ENCODE assay signal across 15 cellular contexts in genomic region chr2:127439343-127439742, GRCh38. TPM values are rescaled to one million over a fixed set of nuclear protein-coding genes. Genes with fewer than 3 reads are reported as not detected.
A peak's percentile ranks its signal among the peaks of the same experiment; 100 is the strongest.
DNase-seq lines count a peak whose midpoint lies in the region; ATAC-seq and TF ChIP-seq lines count a peak whose summit lies in the region.
"Had no signal": no experiment of that assay in that cellular context is flagged by ENCODE, and none has a peak within 500 bp of the region (broad histone marks: within the 10 kb centered on the region; RNA-seq: fewer than 3 reads in every experiment).

No MANE protein-coding gene starts in this region.

- H3K9me3 ChIP-seq in lung (ENCODE audit: control insufficient read depth in 2 of 2, insufficient read depth in 1 of 2, low read length in 1 of 2) (peaks cover 0 to 7% of the 10 kb centered on the region in 2 donors), upper lobe of right lung (peaks cover 6% of the 10 kb centered on the region)
- H3K9me3 ChIP-seq: BE2C had no signal

- no peak overlapping the region for H3K4me3 ChIP-seq in GM23338
- H3K4me3 ChIP-seq in lung = no peak overlapping the region
- no peak overlapping the region for H3K4me3 ChIP-seq in upper lobe of right lung
- H3K4me3 ChIP-seq: GM23248 had no signal

- H3K27ac Mint-ChIP-seq in GM23338 (peak overlapping the region; percentile 25; the same call in 1 of the 2 replicates), immature natural killer cell (no peak overlapping the region)
- H3K27ac Mint-ChIP-seq: CD4-positive, alpha-beta memory T cell had no signal

- peaks cover 3% of the 10 kb centered on the region; the same call in 1 of the 3 replicates for H3K36me3 Mint-ChIP-seq in GM23338 (ENCODE audit: low read depth)
- peaks cover 0 to 6% (median 4%) of the 10 kb centered on the region in 3 donors for H3K36me3 Mint-ChIP-seq in immature natural killer cell

- no peaks in the 10 kb centered on the region for H3K27me3 ChIP-seq in GM23338 (ENCODE audit: insufficient read depth)
- no peaks in the 10 kb centered on the region for H3K27me3 ChIP-seq in lung (ENCODE audit: control insufficient read depth, insufficient read depth)
- no peaks in the 10 kb centered on the region for H3K27me3 ChIP-seq in upper lobe of right lung
- H3K27me3 ChIP-seq: BE2C had no signal

- 80 to 90% methylated on average over 5 of the region's 5 CpGs for WGBS in lung, 2 donors

- H3K36me3 ChIP-seq in GM23338 (ENCODE audit: insufficient read depth) (no peaks in the 10 kb centered on the region), lung (ENCODE audit: control insufficient read depth in 2 of 2, insufficient read depth in 2 of 2, low read length in 2 of 2) (no peaks in the 10 kb centered on the region), upper lobe of right lung (no peaks in the 10 kb centered on the region)
- H3K36me3 ChIP-seq: BE2C had no signal

- no peak overlapping the region for H3K4me2 ChIP-seq in GM23338

- no peaks in the 10 kb centered on the region for H3K9me2 ChIP-seq in GM23338 (ENCODE audit: insufficient read depth)

- H3K4me3 Mint-ChIP-seq in GM23338 = no peak overlapping the region
- no peak overlapping the region for H3K4me3 Mint-ChIP-seq in immature natural killer cell
- H3K4me3 Mint-ChIP-seq: CD4-positive, alpha-beta memory T cell had no signal

- H3K4me1 Mint-ChIP-seq in GM23338 (no peaks in the 10 kb centered on the region), immature natural killer cell (no peaks in the 10 kb centered on the region)
- H3K4me1 Mint-ChIP-seq: CD4-positive, alpha-beta memory T cell had no signal

- intact Hi-C loops in upper lobe of right lung (cut with DNase I) = no loop called here

- DNase-seq in GM23338 (ENCODE audit: low spot score) (no peak), left lobe of liver (ENCODE audit: low spot score) (peak; percentile 41), lung (ENCODE audit: low spot score) (peak; percentile 18), upper lobe of right lung (peak; percentile 54), GM10266 (ENCODE audit: extremely low spot score) (no peak), immature natural killer cell (no peak)
- DNase-seq: BE2C; CD4-positive, alpha-beta memory T cell; DMS153; DND-41; GDM1; GM23248; H7 had no signal

- no peaks in the 10 kb centered on the region for H3K4me1 ChIP-seq in GM23338 (ENCODE audit: insufficient read depth)
- H3K4me1 ChIP-seq in lung (ENCODE audit: control insufficient read depth in 2 of 2, insufficient read depth in 2 of 2, low read length in 2 of 2) = no peaks in the 10 kb centered on the region
- H3K4me1 ChIP-seq in upper lobe of right lung = no peaks in the 10 kb centered on the region
- H3K4me1 ChIP-seq: BE2C had no signal

- H3K27ac ChIP-seq in GM23338 (ENCODE audit: low read depth) = no peak overlapping the region
- H3K27ac ChIP-seq in lung (ENCODE audit: low read depth in 1 of 2, low read length in 1 of 2) = no peak overlapping the region
- H3K27ac ChIP-seq in upper lobe of right lung = no peak overlapping the region
- H3K27ac ChIP-seq: C4-2B, GM23248 had no signal

- peaks cover 18% of the 10 kb centered on the region for H3K9me3 Mint-ChIP-seq in GM23338
- peaks cover 0 to 11% (median 0%) of the 10 kb centered on the region in 6 donors for H3K9me3 Mint-ChIP-seq in immature natural killer cell

- no peak for ATAC-seq in GM23338
- no peak for ATAC-seq in left lobe of liver
- no peak for ATAC-seq in lung (ENCODE audit: insufficient read depth, low FRiP score)
- peak; percentile 22 for ATAC-seq in upper lobe of right lung
- no peak for ATAC-seq in GM18861 (IDR thresholded peaks at IDR 0.05; ENCODE audit: unreplicated experiment)

- H3K27me3 Mint-ChIP-seq in GM23338 (ENCODE audit: insufficient read depth, low read depth, poor library complexity) (peaks cover 3% of the 10 kb centered on the region), immature natural killer cell (ENCODE audit: low read depth in 3 of 3) (peaks cover 0 to 4% (median 2%) of the 10 kb centered on the region in 3 donors)
- H3K27me3 Mint-ChIP-seq: CD4-positive, alpha-beta memory T cell had no signal

- TF ChIP-seq CTCF in GM23338 (conservative IDR thresholded peaks at IDR 0.05; ENCODE audit: low read depth in 2 of 2) (no peak), lung (IDR thresholded peaks at IDR 0.05; ENCODE audit: control extremely low read depth, extremely low read depth) (no peak), upper lobe of right lung (IDR thresholded peaks at IDR 0.05) (no peak), GM10266 (IDR thresholded peaks at IDR 0.05; ENCODE audit: control insufficient read depth, insufficient read depth, low read depth, missing control alignments) (no peak)

- H4K20me1 ChIP-seq in GM23338 (replicated peaks; ENCODE audit: insufficient read depth) = no peaks in the 10 kb centered on the region

- no peaks in the 10 kb centered on the region for H3K79me2 ChIP-seq in GM23338 (replicated peaks; ENCODE audit: insufficient read depth)

- H3F3A ChIP-seq in GM23338 (replicated peaks; ENCODE audit: low read depth) = no peaks in the 10 kb centered on the region

- no peak overlapping the region for H2AFZ ChIP-seq in GM23338
- H2AFZ ChIP-seq: GM23248 had no signal

TF ChIP-seq in GM23338, 12 proteins besides CTCF, POLR2A, EP300 and RAD21:
- TF ChIP-seq ZNF114 (CRISPR knock-in tag; IDR thresholded peaks at IDR 0.05) (no peak), EZH2 (IDR thresholded peaks at IDR 0.05; ENCODE audit: low read depth, unreplicated experiment) (no peak), STAT1 (IDR thresholded peaks at IDR 0.05; ENCODE audit: unreplicated experiment) (no peak), POLR2AphosphoS5 (IDR thresholded peaks at IDR 0.05; ENCODE audit: low read depth) (no peak), EZH2phosphoT487 (IDR thresholded peaks at IDR 0.05; ENCODE audit: unreplicated experiment) (no peak), JUNB (IDR thresholded peaks at IDR 0.05; ENCODE audit: unreplicated experiment) (no peak), REST (IDR thresholded peaks at IDR 0.05; ENCODE audit: unreplicated experiment) (no peak), NANOG (IDR thresholded peaks at IDR 0.05; ENCODE audit: borderline replicate concordance) (no peak)

RNA-seq across cellular contexts. Expression of gene PROC, which starts 21.1 kb away (rescaled TPM):
- total RNA-seq in GM23338 (2014; rRNA removed; shearing (Covaris generic)) = 1.2 and 1.7 TPM in 2 replicates
- polyA plus RNA-seq in GM23338 (2016; fragmentation: Nextera tagmentation; extraction: Ambion mirVana) = 2.4 and 2.7 TPM in 2 replicates
- 479 TPM for total RNA-seq in left lobe of liver
- total RNA-seq in lung = under 1 TPM in 1 of 2 donors, not detected in 1; 0.37 TPM
- under 1 TPM; 0.10 to 0.22 TPM for polyA plus RNA-seq in lung
- total RNA-seq in upper lobe of right lung = not detected
- 1 to 10 TPM in 1 of 3 donors, under 1 TPM in 1, not detected in 1; 0.87 to 1.7 TPM for polyA plus RNA-seq in immature natural killer cell
- total RNA-seq: CD4-positive, alpha-beta memory T cell; GM23248 had no signal
- polyA plus RNA-seq: CD4-positive, alpha-beta memory T cell; GM23248 had no signal

RNA-seq across cellular contexts. Expression of gene MAP3K2, which starts 51.6 kb away (rescaled TPM):
- total RNA-seq in GM23338 (2014; rRNA removed; shearing (Covaris generic)) = 23.5 and 24.7 TPM in 2 replicates
- polyA plus RNA-seq in GM23338 (2016; fragmentation: Nextera tagmentation; extraction: Ambion mirVana) = 7.3 and 10.2 TPM in 2 replicates
- 48.9 TPM for total RNA-seq in left lobe of liver
- 10 to 100 TPM; 50.1 to 81.0 TPM for total RNA-seq in lung
- 10 to 100 TPM in 1 of 2 donors, 1 to 10 TPM in 1; 8.1 to 11.6 TPM for polyA plus RNA-seq in lung
- 71.5 TPM for total RNA-seq in upper lobe of right lung
- 10 to 100 TPM; 37.4 to 55.9 (median 41.4) TPM for polyA plus RNA-seq in immature natural killer cell

Comparison
In these comparisons a context has a peak if more than half of its experiments do, and no peak if none do; other contexts are left out.
1. DNase-seq: peak in left lobe of liver (single experiment), lung (single experiment) and upper lobe of right lung (single experiment); none in GM23338 (single experiment), GM10266 (single experiment) and immature natural killer cell (0 of 3).
2. RNA of gene PROC, which starts 21.1 kb away (total RNA-seq): 479 TPM in left lobe of liver (single experiment); 1.2 to 1.7 TPM in GM23338, 0.37 TPM in lung and not detected in upper lobe of right lung (single experiment); every median in the first group is over 100 times any median in the second.